ENCODE assay signal across 23 cellular contexts in the genomic region with DNA sequence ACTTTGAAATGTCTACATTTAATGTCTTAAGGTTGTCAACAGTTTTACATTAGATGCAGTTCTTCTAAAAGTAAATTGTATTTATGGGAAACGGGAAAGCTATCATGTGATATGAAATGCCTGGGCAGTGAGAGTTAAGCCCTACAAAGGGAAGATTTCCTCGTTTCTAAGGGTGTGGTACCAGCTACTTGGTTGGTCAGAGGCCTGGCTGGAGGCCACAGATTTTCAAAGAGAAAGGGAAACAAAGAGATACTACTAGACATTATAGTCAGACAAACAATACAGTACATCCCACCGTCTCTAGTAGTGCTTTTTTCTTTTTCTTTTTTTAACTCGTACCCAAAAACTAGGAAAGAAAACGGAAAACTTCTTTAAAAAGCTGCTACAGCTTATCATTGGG.
"Had no signal": no experiment of that assay in that cellular context is flagged by ENCODE, and none has a peak within 500 bp of the region (broad histone marks: within the 10 kb centered on the region; RNA-seq: fewer than 3 reads in every experiment).

No MANE protein-coding gene starts in this region.

- DNase-seq: activated B cell treated with CpG ODN at 0.5 μM for 24 hours; activated CD4-positive, alpha-beta memory T cell treated with anti-CD3 and anti-CD28 coated beads for 36 hours; activated CD4-positive, alpha-beta T cell treated with anti-CD3 and anti-CD28 coated beads for 4 hours; activated CD8-positive, alpha-beta memory T cell treated with anti-CD3 and anti-CD28 coated beads, Interleukin-2, amount 10 ng/mL, durations not matched to agents 7 days and 5 days; activated naive CD4-positive, alpha-beta T cell; activated naive CD8-positive, alpha-beta T cell treated with anti-CD3 and anti-CD28 coated beads for 36 hours; amygdala; dermis blood vessel endothelial cell; effector memory CD8-positive, alpha-beta T cell; kidney; left lung; mammary epithelial cell; midbrain; naive B cell; pancreas; right lobe of liver; small intestine; stimulated activated CD4-positive, alpha-beta T cell treated with anti-CD3 and anti-CD28 coated beads, Interleukin-15, amount 100 ng/mL, for 24 hours; stimulated activated CD4-positive, alpha-beta T cell treated with anti-CD3 and anti-CD28 coated beads, Interleukin-2, amount 100 ng/mL, for 48 hours; stimulated activated naive CD8-positive, alpha-beta T cell treated with anti-CD3 and anti-CD28 coated beads, Interleukin-15, amount 100 ng/mL, for 72 hours; trophoblast cell had no signal

- H3K27ac ChIP-seq: cardiac muscle cell, left lung, pancreas, right lobe of liver, vagina had no signal

- ATAC-seq: activated CD8-positive, alpha-beta memory T cell treated with anti-CD3 and anti-CD28 coated beads, Interleukin-2, amount 10 ng/mL, durations not matched to agents 7 days and 5 days; effector memory CD8-positive, alpha-beta T cell; left lung; pancreas; right lobe of liver; stimulated activated naive CD8-positive, alpha-beta T cell treated with anti-CD3 and anti-CD28 coated beads, Interleukin-15, amount 100 ng/mL, for 72 hours had no signal
